Comparison of ENCODE assay signal across 1 cellular context in genomic region chr19:19399733-19400438, GRCh38.
TF ChIP-seq lines count a peak whose summit lies in the region.

No MANE protein-coding gene starts in this region.

TF ChIP-seq in IMR-90, 13 proteins besides CTCF, POLR2A, EP300 and RAD21 (continued from another document):
- TF ChIP-seq USF2 (IDR thresholded peaks at IDR 0.05; ENCODE audit: low read depth, low read length) (peak; percentile 53), BHLHE40 (IDR thresholded peaks at IDR 0.05; ENCODE audit: low read depth, low read length) (no peak), MAFK (IDR thresholded peaks at IDR 0.05; ENCODE audit: low read depth, low read length) (no peak), CEBPB (IDR thresholded peaks at IDR 0.05; ENCODE audit: low read depth, low read length) (no peak), CHD1 (IDR thresholded peaks at IDR 0.05; ENCODE audit: low read depth, low read length) (no peak), RCOR1 (IDR thresholded peaks at IDR 0.05; ENCODE audit: insufficient replicate concordance, low read length) (no peak), ELK1 (IDR thresholded peaks at IDR 0.05; ENCODE audit: borderline replicate concordance, low read depth, low read length) (no peak)
TF ChIP-seq in IMR-90: peak in this region for 2.
